Comparison of ENCODE assay signal across 7 cellular contexts in genomic region chr15:28573351-28573750, GRCh38. TPM values are rescaled to one million over a fixed set of nuclear protein-coding genes. Genes with fewer than 3 reads are reported as not detected.
"Had no signal": no experiment of that assay in that cellular context is flagged by ENCODE, and none has a peak within 500 bp of the region (broad histone marks: within the 10 kb centered on the region; RNA-seq: fewer than 3 reads in every experiment).

No MANE protein-coding gene starts in this region.

RNA-seq across cellular contexts. Expression of gene GOLGA6L25, which starts 20.0 kb away (rescaled TPM):
- total RNA-seq: GM23248, GM23338, H1, H4, H7, H9, HFFc6 had no signal
- polyA plus RNA-seq: GM23248, GM23338, H1 had no signal

RNA-seq across cellular contexts. Expression of gene GOLGA8G, which starts 40.6 kb away (rescaled TPM):
- total RNA-seq: GM23248, GM23338, H1, H4, H7, H9 had no signal
- polyA plus RNA-seq: GM23248, GM23338, H1 had no signal
